ENCODE assay signal across 22 cellular contexts in genomic region chr5:119426059-119426458, GRCh38.
"Had no signal": no experiment of that assay in that cellular context is flagged by ENCODE, and none has a peak within 500 bp of the region (broad histone marks: within the 10 kb centered on the region; RNA-seq: fewer than 3 reads in every experiment).

No MANE protein-coding gene starts in this region.

- H3K9me3 ChIP-seq: transverse colon had no signal

- H3K4me3 ChIP-seq: skin epidermis, transverse colon had no signal

- H3K27me3 Mint-ChIP-seq: naive B cell had no signal

- H3K36me3 Mint-ChIP-seq: T-cell had no signal

- DNase-seq: activated CD4-positive, alpha-beta T cell treated with anti-CD3 and anti-CD28 coated beads for 1 hour; activated CD4-positive, alpha-beta T cell treated with anti-CD3 and anti-CD28 coated beads, Interleukin-2, amount 50 U/mL, for 4 hours; activated naive CD4-positive, alpha-beta T cell; activated T-cell treated with anti-CD3 and anti-CD28 coated beads for 4 hours; aorta; dermis blood vessel endothelial cell; effector memory CD8-positive, alpha-beta T cell; foreskin melanocyte; left colon; mammary epithelial cell; naive B cell; posterior cingulate gyrus; stimulated activated CD4-positive, alpha-beta T cell treated with anti-CD3 and anti-CD28 coated beads, Interleukin-15, amount 100 ng/mL, for 24 hours; stimulated activated CD4-positive, alpha-beta T cell treated with anti-CD3 and anti-CD28 coated beads, Interleukin-4, amount 100 ng/mL, for 24 hours; stimulated activated naive CD4-positive, alpha-beta T cell treated with Interleukin-2 at 50 U/mL for 16 hours; substantia nigra; T-cell; T1000; transverse colon had no signal

- ATAC-seq: effector memory CD8-positive, alpha-beta T cell; left colon; T-cell had no signal

- H3K27ac ChIP-seq: epithelial cell of prostate, transverse colon, VCaP had no signal

- H3K27me3 ChIP-seq: transverse colon had no signal

- H3K27ac Mint-ChIP-seq: effector memory CD8-positive, alpha-beta T cell; T-cell had no signal

- H3K4me1 Mint-ChIP-seq: T-cell had no signal

- H3K36me3 ChIP-seq: transverse colon had no signal

- H3K4me3 Mint-ChIP-seq: effector memory CD8-positive, alpha-beta T cell; T-cell had no signal

- H3K9me3 Mint-ChIP-seq: effector memory CD8-positive, alpha-beta T cell; T-cell had no signal
